23 cellular contexts compared by ENCODE assay signal in the genomic region with DNA sequence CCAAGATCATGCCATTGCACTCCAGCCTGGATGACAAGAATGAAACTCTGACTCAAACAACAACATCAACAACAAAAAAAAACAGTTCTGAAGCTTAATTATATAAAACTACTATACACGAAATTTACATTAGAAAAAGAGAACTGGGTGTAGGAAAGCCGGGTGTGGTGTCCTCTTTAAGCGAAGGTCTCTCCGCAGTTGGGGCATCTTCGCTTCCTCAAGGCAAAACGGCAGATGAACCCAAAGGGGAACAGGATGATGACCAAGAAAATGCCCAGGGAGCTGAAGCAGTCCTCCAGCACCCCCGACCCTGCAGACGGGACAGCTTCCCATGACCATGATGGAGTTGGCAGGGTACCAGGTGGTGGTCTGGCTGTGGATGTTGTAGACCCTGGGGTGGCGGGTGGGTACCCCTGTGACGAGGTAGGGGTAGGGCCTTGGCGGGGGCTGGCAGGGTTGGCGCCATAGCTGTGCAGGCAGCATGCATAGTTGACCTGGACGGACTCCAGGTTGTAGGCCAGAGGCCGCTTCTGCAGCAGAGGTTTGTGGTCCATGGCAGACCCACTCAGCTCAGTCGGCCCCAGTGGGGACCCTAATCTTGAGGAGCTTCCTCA. TPM values are rescaled to one million over a fixed set of nuclear protein-coding genes. Genes with fewer than 3 reads are reported as not detected.
DNase-seq lines count a peak whose midpoint lies in the region; ATAC-seq, FAIRE-seq and TF ChIP-seq lines count a peak whose summit lies in the region.
"Had no signal": no experiment of that assay in that cellular context is flagged by ENCODE, and none has a peak within 500 bp of the region (broad histone marks: within the 10 kb centered on the region; RNA-seq: fewer than 3 reads in every experiment).

No MANE protein-coding gene starts in this region.

- H3K4me1 Mint-ChIP-seq in natural killer cell treated with Interleukin-12 subunit alpha and Interleukin-12 subunit beta and Interleukin-15 and Interleukin-18, amount 100 ng/mL, for 72 hours (ENCODE audit: low read depth in 2 of 2) = no peaks in the 10 kb centered on the region
- H3K4me1 Mint-ChIP-seq in natural killer cell = no peaks in the 10 kb centered on the region
- H3K4me1 Mint-ChIP-seq: CD4-positive, CD25-positive, alpha-beta regulatory T cell had no signal

- H3K4me3 Mint-ChIP-seq in natural killer cell treated with Interleukin-12 subunit alpha and Interleukin-12 subunit beta and Interleukin-15 and Interleukin-18, amount 100 ng/mL, for 72 hours = no peak overlapping the region
- no peak overlapping the region for H3K4me3 Mint-ChIP-seq in natural killer cell
- H3K4me3 Mint-ChIP-seq: CD8-positive, alpha-beta T cell had no signal

- no peak for DNase-seq in natural killer cell treated with Interleukin-12 subunit alpha and Interleukin-12 subunit beta and Interleukin-15 and Interleukin-18, amount 100 ng/mL, for 72 hours (ENCODE audit: low spot score)
- no peak for DNase-seq in natural killer cell
- DNase-seq in CD1c-positive myeloid dendritic cell (ENCODE audit: extremely low spot score) = peak; percentile 64
- peak; percentile 75 for DNase-seq in kidney
- no peak for DNase-seq in upper lobe of right lung
- DNase-seq in NOMO-1 treated with DMSO at 0.1 percent for 48 hours (lab: John Stamatoyannopoulos, UW; ENCODE audit: unreplicated experiment) = no peak
- no peak for DNase-seq in head of caudate nucleus
- DNase-seq: 8988T; ACHN; AML-193; BE2C; Caco-2; CD4-positive, CD25-positive, alpha-beta regulatory T cell; CD8-positive, alpha-beta T cell; DMS153; DND-41; H7; HCEC 1CT had no signal

- H3K27ac ChIP-seq in kidney (ENCODE audit: low read depth in 2 of 2, low read length in 2 of 2) (no peak overlapping the region), upper lobe of right lung (no peak overlapping the region)
- H3K27ac ChIP-seq: A549 had no signal

- H3K9me3 Mint-ChIP-seq in natural killer cell treated with Interleukin-12 subunit alpha and Interleukin-12 subunit beta and Interleukin-15 and Interleukin-18, amount 100 ng/mL, for 72 hours = no peaks in the 10 kb centered on the region
- peaks cover 3 to 6% of the 10 kb centered on the region in 2 donors for H3K9me3 Mint-ChIP-seq in natural killer cell

- H3K9me3 ChIP-seq in kidney (ENCODE audit: control insufficient read depth in 1 of 2, low read length in 2 of 2) = no peaks in the 10 kb centered on the region
- H3K9me3 ChIP-seq in upper lobe of right lung = no peaks in the 10 kb centered on the region
- H3K9me3 ChIP-seq: A549, BE2C had no signal

- no peak overlapping the region for H3K27ac Mint-ChIP-seq in natural killer cell treated with Interleukin-12 subunit alpha and Interleukin-12 subunit beta and Interleukin-15 and Interleukin-18, amount 100 ng/mL, for 72 hours
- no peak overlapping the region for H3K27ac Mint-ChIP-seq in natural killer cell
- H3K27ac Mint-ChIP-seq: CD4-positive, CD25-positive, alpha-beta regulatory T cell; CD8-positive, alpha-beta T cell had no signal

- intact Hi-C loops in natural killer cell (cut with micrococcal nuclease) (no loop called here), kidney (cut with DNase I) (no loop called here), upper lobe of right lung (cut with DNase I) (no loop called here), head of caudate nucleus (cut with DNase I) (no loop called here)

- H3K4me3 ChIP-seq in kidney (ENCODE audit: low read length in 2 of 2) = no peak overlapping the region
- no peak overlapping the region for H3K4me3 ChIP-seq in upper lobe of right lung
- H3K4me3 ChIP-seq: A549; BLaER1 treated with 17β-estradiol and CSF1 and Interleukin-3, amounts not matched to agents 10 nM and 100 nM had no signal

- H3K27me3 Mint-ChIP-seq in natural killer cell treated with Interleukin-12 subunit alpha and Interleukin-12 subunit beta and Interleukin-15 and Interleukin-18, amount 100 ng/mL, for 72 hours = no peaks in the 10 kb centered on the region
- no peaks in the 10 kb centered on the region for H3K27me3 Mint-ChIP-seq in natural killer cell (ENCODE audit: low read depth in 2 of 2)

- no peak for FAIRE-seq in kidney (lab: Jason Lieb, UNC)
- FAIRE-seq: A549, G401.6, GM12892, H1 had no signal

- H3K9ac ChIP-seq in kidney (ENCODE audit: low read length in 2 of 2) = no peak overlapping the region
- H3K9ac ChIP-seq: BLaER1 treated with 17β-estradiol and CSF1 and Interleukin-3, amounts not matched to agents 10 nM and 100 nM had no signal

- H3K36me3 ChIP-seq in kidney (ENCODE audit: control insufficient read depth in 1 of 2, insufficient read depth in 2 of 2, low read length in 2 of 2) (no peaks in the 10 kb centered on the region), upper lobe of right lung (no peaks in the 10 kb centered on the region)
- H3K36me3 ChIP-seq: BE2C had no signal

- H3K36me3 Mint-ChIP-seq in natural killer cell treated with Interleukin-12 subunit alpha and Interleukin-12 subunit beta and Interleukin-15 and Interleukin-18, amount 100 ng/mL, for 72 hours = peaks cover 7% of the 10 kb centered on the region
- peaks cover 7% of the 10 kb centered on the region for H3K36me3 Mint-ChIP-seq in natural killer cell
- H3K36me3 Mint-ChIP-seq: CD4-positive, CD25-positive, alpha-beta regulatory T cell; CD8-positive, alpha-beta T cell had no signal

- no peaks in the 10 kb centered on the region for H3K27me3 ChIP-seq in upper lobe of right lung
- H3K27me3 ChIP-seq: BE2C; BLaER1 treated with 17β-estradiol and CSF1 and Interleukin-3, amounts not matched to agents 10 nM and 100 nM had no signal

- H3K4me1 ChIP-seq in kidney (ENCODE audit: control insufficient read depth in 1 of 2, insufficient read depth in 1 of 2, low read depth in 1 of 2, low read length in 2 of 2) = no peaks in the 10 kb centered on the region
- H3K4me1 ChIP-seq in upper lobe of right lung = no peaks in the 10 kb centered on the region
- H3K4me1 ChIP-seq: A549, BE2C had no signal

- ATAC-seq in natural killer cell treated with Interleukin-12 subunit alpha and Interleukin-12 subunit beta and Interleukin-15 and Interleukin-18, amount 100 ng/mL, for 72 hours = peak; percentile 31 to 45
- no peak for ATAC-seq in natural killer cell
- ATAC-seq in upper lobe of right lung = peak; percentile 39
- ATAC-seq: A549; CD8-positive, alpha-beta T cell had no signal

- TF ChIP-seq CTCF in natural killer cell (IDR thresholded peaks at IDR 0.05) = no peak
- TF ChIP-seq CTCF in kidney (IDR thresholded peaks at IDR 0.05; ENCODE audit: borderline replicate concordance, extremely low read depth, insufficient read depth) = no peak
- TF ChIP-seq CTCF in upper lobe of right lung (IDR thresholded peaks at IDR 0.05) = no peak

RNA-seq across cellular contexts. Expression of a gene that starts 18.2 kb away (rescaled TPM):
- 10 to 100 TPM; 14.5 to 49.4 TPM for total RNA-seq in natural killer cell treated with Interleukin-12 subunit alpha and Interleukin-12 subunit beta and Interleukin-15 and Interleukin-18, amount 100 ng/mL, for 72 hours
- total RNA-seq in natural killer cell = 1 to 10 TPM in 2 of 3 donors, under 1 TPM in 1; 0.61 to 4.4 (median 1.3) TPM
- 15.5 TPM for total RNA-seq in kidney
- 1.3 TPM for polyA plus RNA-seq in kidney (ENCODE audit: insufficient read depth, low read depth, low replicate concordance)
- 82.5 TPM for total RNA-seq in upper lobe of right lung

Comparison
In these comparisons a context has a peak if more than half of its experiments do, and no peak if none do; other contexts are left out.
1. ATAC-seq: peak in natural killer cell treated with Interleukin-12 subunit alpha and Interleukin-12 subunit beta and Interleukin-15 and Interleukin-18, amount 100 ng/mL, for 72 hours (2 of 2) and upper lobe of right lung (single experiment); none in natural killer cell (0 of 3).
2. DNase-seq: peak in CD1c-positive myeloid dendritic cell (single experiment) and kidney (single experiment); none in natural killer cell treated with Interleukin-12 subunit alpha and Interleukin-12 subunit beta and Interleukin-15 and Interleukin-18, amount 100 ng/mL, for 72 hours (single experiment), natural killer cell (single experiment), upper lobe of right lung (single experiment), NOMO-1 treated with DMSO at 0.1 percent for 48 hours (single experiment) and head of caudate nucleus (0 of 42).